Comparison of ENCODE assay signal across 1 cellular context in the genomic region with DNA sequence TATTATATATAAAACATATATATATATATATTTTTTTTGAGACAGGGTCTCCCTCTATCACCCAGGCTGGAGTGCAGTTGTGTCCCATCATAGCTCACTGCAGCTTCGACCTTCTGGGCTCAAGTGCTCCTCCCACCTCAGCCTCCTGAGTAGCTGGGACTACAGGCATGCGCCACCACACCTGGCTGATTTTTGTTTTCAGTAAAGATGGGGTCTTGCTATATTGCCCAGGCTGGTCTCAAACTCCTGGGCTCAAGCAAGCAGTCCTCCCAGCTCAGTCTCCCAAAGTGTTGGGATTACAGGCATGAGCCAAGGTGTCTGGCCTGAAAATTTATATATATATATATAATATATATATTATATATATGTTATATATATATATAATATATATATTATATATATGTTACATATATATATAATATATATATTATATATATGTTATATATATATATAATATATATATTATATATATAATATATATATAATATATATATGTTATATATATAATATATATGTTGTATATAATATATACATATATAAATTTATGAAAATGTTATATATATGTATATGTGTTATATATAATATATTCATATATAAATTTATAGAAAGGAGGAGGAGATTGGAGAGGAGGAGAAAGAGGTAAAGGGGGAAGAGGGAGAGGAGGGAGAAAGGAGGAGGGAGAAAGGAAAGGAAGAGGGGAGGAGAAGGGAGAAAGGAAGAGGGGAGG.
TF ChIP-seq lines count a peak whose summit lies in the region.

No MANE protein-coding gene starts in this region.

TF ChIP-seq in HepG2, 621 proteins besides CTCF, POLR2A, EP300 and RAD21:
- peak; percentile 92 for TF ChIP-seq HNRNPK (IDR thresholded peaks at IDR 0.05; ENCODE audit: low read depth, low read length, poor library complexity, severe bottlenecking)
